ENCODE assay signal across 15 cellular contexts in genomic region chr5:148011407-148012124, GRCh38. TPM values are rescaled to one million over a fixed set of nuclear protein-coding genes. Genes with fewer than 3 reads are reported as not detected.
DNase-seq lines count a peak whose midpoint lies in the region; ATAC-seq, FAIRE-seq and TF ChIP-seq lines count a peak whose summit lies in the region.
"Had no signal": no experiment of that assay in that cellular context is flagged by ENCODE, and none has a peak within 500 bp of the region (broad histone marks: within the 10 kb centered on the region; RNA-seq: fewer than 3 reads in every experiment).

No MANE protein-coding gene starts in this region.

- TF ChIP-seq CTCF in activated CD8-positive, alpha-beta T cell treated with anti-CD3 and anti-CD28 coated beads for 36 hours (IDR thresholded peaks at IDR 0.05) = no peak

- no peak overlapping the region for H3K27ac Mint-ChIP-seq in activated CD8-positive, alpha-beta T cell treated with anti-CD3 and anti-CD28 coated beads for 36 hours
- H3K27ac Mint-ChIP-seq: activated CD4-positive, alpha-beta memory T cell treated with anti-CD3 and anti-CD28 coated beads for 36 hours had no signal

- DNase-seq in DMS53 treated with DMSO at 0.1 percent for 48 hours (lab: John Stamatoyannopoulos, UW; ENCODE audit: unreplicated experiment) (peak; percentile 20), NCI-H460 (ENCODE audit: extremely low read depth, low read depth) (peak; percentile 30), astrocyte of the hippocampus (ENCODE audit: low read depth, low spot score) (peak; percentile 36), kidney tubule cell (ENCODE audit: low spot score) (peak; percentile 80), GM12892 (ENCODE audit: insufficient read length) (no peak), D341Med (ENCODE audit: low spot score) (no peak), NCI-H446 (lab: John Stamatoyannopoulos, UW) (no peak)
- no peak for DNase-seq in activated CD8-positive, alpha-beta T cell treated with anti-CD3 and anti-CD28 coated beads for 36 hours
- DNase-seq: activated CD4-positive, alpha-beta memory T cell treated with anti-CD3 and anti-CD28 coated beads for 36 hours; COR-L47; midbrain; NCI-H1417 treated with DMSO at 0.1 percent for 48 hours had no signal

- H3K36me3 Mint-ChIP-seq in activated CD8-positive, alpha-beta T cell treated with anti-CD3 and anti-CD28 coated beads for 36 hours (ENCODE audit: low read depth) = no peaks in the 10 kb centered on the region
- H3K36me3 Mint-ChIP-seq: activated CD4-positive, alpha-beta memory T cell treated with anti-CD3 and anti-CD28 coated beads for 36 hours had no signal

- H3K27me3 Mint-ChIP-seq in activated CD8-positive, alpha-beta T cell treated with anti-CD3 and anti-CD28 coated beads for 36 hours = no peaks in the 10 kb centered on the region
- H3K27me3 Mint-ChIP-seq: activated CD4-positive, alpha-beta memory T cell treated with anti-CD3 and anti-CD28 coated beads for 36 hours had no signal

- intact Hi-C loops in activated CD8-positive, alpha-beta T cell treated with anti-CD3 and anti-CD28 coated beads for 36 hours (cut with micrococcal nuclease) = no loop called here

- TF ChIP-seq POLR2A in GM12892 (IDR thresholded peaks at IDR 0.05; ENCODE audit: low read depth, low read length) = no peak

- no peak overlapping the region for H3K4me3 Mint-ChIP-seq in activated CD8-positive, alpha-beta T cell treated with anti-CD3 and anti-CD28 coated beads for 36 hours
- H3K4me3 Mint-ChIP-seq: activated CD4-positive, alpha-beta memory T cell treated with anti-CD3 and anti-CD28 coated beads for 36 hours had no signal

- no peaks in the 10 kb centered on the region for H3K9me3 Mint-ChIP-seq in activated CD8-positive, alpha-beta T cell treated with anti-CD3 and anti-CD28 coated beads for 36 hours
- H3K9me3 Mint-ChIP-seq: activated CD4-positive, alpha-beta memory T cell treated with anti-CD3 and anti-CD28 coated beads for 36 hours had no signal

- ATAC-seq in activated CD8-positive, alpha-beta T cell treated with anti-CD3 and anti-CD28 coated beads for 36 hours = no peak
- ATAC-seq: gastroesophageal sphincter had no signal

- FAIRE-seq in GM12892 (lab: Jason Lieb, UNC) = no peak

- H3K4me1 Mint-ChIP-seq in activated CD8-positive, alpha-beta T cell treated with anti-CD3 and anti-CD28 coated beads for 36 hours (ENCODE audit: low read depth) = no peaks in the 10 kb centered on the region

- POLR2A ChIA-PET in activated CD8-positive, alpha-beta T cell treated with anti-CD3 and anti-CD28 coated beads for 36 hours (lab: Charles Lee) = no interaction called here

- CTCF ChIA-PET in activated CD8-positive, alpha-beta T cell treated with anti-CD3 and anti-CD28 coated beads for 36 hours (lab: Charles Lee) = no interaction called here

RNA-seq across cellular contexts. Expression of gene SPINK5, which starts 52.2 kb away (rescaled TPM):
- total RNA-seq in NCI-H460 (2014; rRNA removed; shearing (Covaris generic)) = not detected in 2 replicates
- polyA plus RNA-seq in NCI-H460 (2014; cell fraction: nucleus; rRNA removed) = 0.06 TPM in 1 of 2 replicates, not detected in the other
- not detected for total RNA-seq in activated CD8-positive, alpha-beta T cell treated with anti-CD3 and anti-CD28 coated beads for 36 hours
- not detected for polyA plus RNA-seq in GM12892 (2012; ENCODE audit: missing spikeins)
- total RNA-seq: activated CD4-positive, alpha-beta memory T cell treated with anti-CD3 and anti-CD28 coated beads for 36 hours; SJSA1; skeletal muscle tissue had no signal

Comparison
In these comparisons a context has a peak if more than half of its experiments do, and no peak if none do; other contexts are left out.
1. DNase-seq: peak in DMS53 treated with DMSO at 0.1 percent for 48 hours (single experiment), NCI-H460 (single experiment), astrocyte of the hippocampus (single experiment) and kidney tubule cell (single experiment); none in activated CD8-positive, alpha-beta T cell treated with anti-CD3 and anti-CD28 coated beads for 36 hours (single experiment), GM12892 (single experiment), D341Med (single experiment) and NCI-H446 (0 of 2).